14 cellular contexts compared by ENCODE assay signal in genomic region chr14:95486875-95487668, GRCh38. TPM values are rescaled to one million over a fixed set of nuclear protein-coding genes. Genes with fewer than 3 reads are reported as not detected.
A peak's percentile ranks its signal among the peaks of the same experiment; 100 is the strongest.
DNase-seq lines count a peak whose midpoint lies in the region; ATAC-seq and TF ChIP-seq lines count a peak whose summit lies in the region.
"Had no signal": no experiment of that assay in that cellular context is flagged by ENCODE, and none has a peak within 500 bp of the region (broad histone marks: within the 10 kb centered on the region; RNA-seq: fewer than 3 reads in every experiment).

No MANE protein-coding gene starts in this region.

- POLR2A ChIA-PET in activated B cell treated with CpG ODN at 0.5 μM for 24 hours (lab: Charles Lee) = interaction anchor here (0.6 to 2.0 kb wide), 8 partner anchors 9 to 47 kb away, joined by 3 to 14 read pairs (median 4); partner anchors contain the start of gene SYNE3
- POLR2A ChIA-PET in activated CD8-positive, alpha-beta T cell treated with anti-CD3 and anti-CD28 coated beads for 36 hours (lab: Charles Lee) = interaction anchor here (0.7 to 1.3 kb wide), 2 partner anchors 9 to 14 kb away, joined by 4 read pairs; no protein-coding TSS in a partner anchor
- POLR2A ChIA-PET in RWPE1 (lab: Yijun Ruan, JAX; ENCODE audit: low non-redundant PET) = no interaction called here

- intact Hi-C loops in activated B cell treated with CpG ODN at 0.5 μM for 24 hours (cut with micrococcal nuclease) = loop anchor here (1.0 kb wide), 1 partner anchor 8 kb away; no protein-coding TSS in a partner anchor
- intact Hi-C loops in activated CD8-positive, alpha-beta T cell treated with anti-CD3 and anti-CD28 coated beads for 36 hours (cut with micrococcal nuclease) = no loop called here

- no peaks in the 10 kb centered on the region for H3K9me2 ChIP-seq in Karpas-422 (replicated peaks; ENCODE audit: insufficient read depth, low read length)

- H3K9me3 Mint-ChIP-seq in T-helper 1 cell treated with Interleukin-12 subunit alpha and Interleukin-12 subunit beta and Interleukin-4 antibody, amounts not matched to agents 30 μg/mL and 1 μg/mL, for 36 hours = peaks cover under 1% of the 10 kb centered on the region
- H3K9me3 Mint-ChIP-seq in activated B cell treated with CpG ODN at 0.5 μM for 24 hours = no peaks in the 10 kb centered on the region
- no peaks in the 10 kb centered on the region for H3K9me3 Mint-ChIP-seq in stimulated activated memory B cell treated with anti-CD40 and anti-IgM and Interleukin-4, amounts not matched to agents 10 μg/mL and 1 μg/mL and 100 μg/mL, for 72 hours
- H3K9me3 Mint-ChIP-seq in activated CD8-positive, alpha-beta T cell treated with anti-CD3 and anti-CD28 coated beads for 36 hours = peaks cover under 1% of the 10 kb centered on the region

- H3K4me1 Mint-ChIP-seq in T-helper 1 cell treated with Interleukin-12 subunit alpha and Interleukin-12 subunit beta and Interleukin-4 antibody, amounts not matched to agents 30 μg/mL and 1 μg/mL, for 36 hours (ENCODE audit: low read depth) = peaks cover 25% of the 10 kb centered on the region
- H3K4me1 Mint-ChIP-seq in activated B cell treated with CpG ODN at 0.5 μM for 24 hours = peaks cover 85% of the 10 kb centered on the region
- peaks cover 85% of the 10 kb centered on the region for H3K4me1 Mint-ChIP-seq in stimulated activated memory B cell treated with anti-CD40 and anti-IgM and Interleukin-4, amounts not matched to agents 10 μg/mL and 1 μg/mL and 100 μg/mL, for 72 hours
- H3K4me1 Mint-ChIP-seq in activated CD8-positive, alpha-beta T cell treated with anti-CD3 and anti-CD28 coated beads for 36 hours (ENCODE audit: low read depth) = peaks cover 44% of the 10 kb centered on the region

- peak overlapping the region; percentile 8; the same call in 1 of the 2 replicates for H2AFZ ChIP-seq in Karpas-422 (ENCODE audit: low read length)

- H3K9ac ChIP-seq in Karpas-422 (ENCODE audit: low read length) = no peak overlapping the region

- ATAC-seq in activated B cell treated with CpG ODN at 0.5 μM for 24 hours (ENCODE audit: low read depth) = peak; percentile 87
- ATAC-seq in stimulated activated memory B cell treated with anti-CD40 and anti-IgM and Interleukin-4, amounts not matched to agents 10 μg/mL and 1 μg/mL and 100 μg/mL, for 72 hours = peak; percentile 90
- ATAC-seq in activated CD8-positive, alpha-beta T cell treated with anti-CD3 and anti-CD28 coated beads for 36 hours = no peak

- H3K27ac Mint-ChIP-seq in T-helper 1 cell treated with Interleukin-12 subunit alpha and Interleukin-12 subunit beta and Interleukin-4 antibody, amounts not matched to agents 30 μg/mL and 1 μg/mL, for 36 hours = peak overlapping the region; percentile 45
- H3K27ac Mint-ChIP-seq in activated B cell treated with CpG ODN at 0.5 μM for 24 hours = peak overlapping the region; percentile 78
- peak overlapping the region; percentile 75 for H3K27ac Mint-ChIP-seq in stimulated activated memory B cell treated with anti-CD40 and anti-IgM and Interleukin-4, amounts not matched to agents 10 μg/mL and 1 μg/mL and 100 μg/mL, for 72 hours
- no peak overlapping the region for H3K27ac Mint-ChIP-seq in activated CD8-positive, alpha-beta T cell treated with anti-CD3 and anti-CD28 coated beads for 36 hours
- H3K27ac Mint-ChIP-seq: activated CD4-positive, alpha-beta memory T cell treated with anti-CD3 and anti-CD28 coated beads, Interleukin-2, amount 10 ng/mL, durations not matched to agents 7 days and 5 days; nephron progenitor cell had no signal

- CTCF ChIA-PET in activated B cell treated with CpG ODN at 0.5 μM for 24 hours (lab: Charles Lee) = interaction anchor here (1.0 to 1.1 kb wide), 3 partner anchors 29 to 40 kb away, joined by 3 to 4 read pairs (median 3); no protein-coding TSS in a partner anchor
- CTCF ChIA-PET in activated CD8-positive, alpha-beta T cell treated with anti-CD3 and anti-CD28 coated beads for 36 hours (lab: Charles Lee) = interaction anchor here (0.8 kb wide), 1 partner anchor 45 kb away, joined by 3 read pairs; no protein-coding TSS in a partner anchor
- CTCF ChIA-PET in RWPE1 (lab: Yijun Ruan, JAX) = interaction anchor here (0.8 kb wide), 1 partner anchor 16 kb away, joined by 4 read pairs; no protein-coding TSS in a partner anchor

- no peak overlapping the region for H3K4me3 Mint-ChIP-seq in T-helper 1 cell treated with Interleukin-12 subunit alpha and Interleukin-12 subunit beta and Interleukin-4 antibody, amounts not matched to agents 30 μg/mL and 1 μg/mL, for 36 hours
- peak overlapping the region; percentile 39 for H3K4me3 Mint-ChIP-seq in activated B cell treated with CpG ODN at 0.5 μM for 24 hours
- peak overlapping the region; percentile 62 for H3K4me3 Mint-ChIP-seq in stimulated activated memory B cell treated with anti-CD40 and anti-IgM and Interleukin-4, amounts not matched to agents 10 μg/mL and 1 μg/mL and 100 μg/mL, for 72 hours
- H3K4me3 Mint-ChIP-seq in activated CD8-positive, alpha-beta T cell treated with anti-CD3 and anti-CD28 coated beads for 36 hours = no peak overlapping the region
- H3K4me3 Mint-ChIP-seq: activated CD4-positive, alpha-beta memory T cell treated with anti-CD3 and anti-CD28 coated beads, Interleukin-2, amount 10 ng/mL, durations not matched to agents 7 days and 5 days; nephron progenitor cell had no signal

- no peaks in the 10 kb centered on the region for H4K20me1 ChIP-seq in Karpas-422 (ENCODE audit: insufficient read depth, low read depth, low read length)

- peaks cover 28% of the 10 kb centered on the region for H3K36me3 Mint-ChIP-seq in T-helper 1 cell treated with Interleukin-12 subunit alpha and Interleukin-12 subunit beta and Interleukin-4 antibody, amounts not matched to agents 30 μg/mL and 1 μg/mL, for 36 hours (ENCODE audit: low read depth)
- peaks cover 23% of the 10 kb centered on the region for H3K36me3 Mint-ChIP-seq in activated B cell treated with CpG ODN at 0.5 μM for 24 hours (ENCODE audit: low read depth)
- H3K36me3 Mint-ChIP-seq in stimulated activated memory B cell treated with anti-CD40 and anti-IgM and Interleukin-4, amounts not matched to agents 10 μg/mL and 1 μg/mL and 100 μg/mL, for 72 hours = peaks cover 15% of the 10 kb centered on the region
- peaks cover 18% of the 10 kb centered on the region for H3K36me3 Mint-ChIP-seq in activated CD8-positive, alpha-beta T cell treated with anti-CD3 and anti-CD28 coated beads for 36 hours (ENCODE audit: low read depth)

- H3K36me3 ChIP-seq in Karpas-422 (ENCODE audit: insufficient read depth, low read length) = no peaks in the 10 kb centered on the region
- H3K36me3 ChIP-seq: thyroid gland had no signal

- TF ChIP-seq CTCF in activated B cell treated with CpG ODN at 0.5 μM for 24 hours (IDR thresholded peaks at IDR 0.05) (no peak), RWPE1 (conservative IDR thresholded peaks at IDR 0.05; ENCODE audit: low read depth) (no peak)
- TF ChIP-seq CTCF in activated CD8-positive, alpha-beta T cell treated with anti-CD3 and anti-CD28 coated beads for 36 hours (IDR thresholded peaks at IDR 0.05) = no peak

- H3K4me2 ChIP-seq in Karpas-422 (ENCODE audit: low read depth, low read length, poor library complexity, severe bottlenecking) = peak overlapping the region; percentile 61

- H3K27ac ChIP-seq in Karpas-422 (ENCODE audit: low read length) (0 out of 2 replicates have a peak overlapping the region, but pooled peaks have one; percentile 22), RWPE1 (no peak overlapping the region)
- H3K27ac ChIP-seq: thyroid gland had no signal

- no peaks in the 10 kb centered on the region; the same call in 1 of the 2 replicates for H3K27me3 ChIP-seq in Karpas-422 (ENCODE audit: low read length)
- H3K27me3 ChIP-seq: thyroid gland had no signal

- no peaks in the 10 kb centered on the region for H3K79me2 ChIP-seq in Karpas-422 (ENCODE audit: low read length)

- no peaks in the 10 kb centered on the region for H3K9me3 ChIP-seq in Karpas-422 (ENCODE audit: low read length)
- H3K9me3 ChIP-seq: thyroid gland had no signal

- DNase-seq in T-helper 1 cell (no peak), Karpas-422 (peak; percentile 85), activated B cell treated with CpG ODN at 0.5 μM for 24 hours (peak; percentile 35), mesenteric fat pad (ENCODE audit: low spot score) (no peak), RWPE1 (ENCODE audit: low spot score) (no peak)
- DNase-seq in activated CD8-positive, alpha-beta T cell treated with anti-CD3 and anti-CD28 coated beads for 36 hours = no peak
- DNase-seq: activated CD4-positive, alpha-beta memory T cell treated with anti-CD3 and anti-CD28 coated beads, Interleukin-2, amount 10 ng/mL, durations not matched to agents 7 days and 5 days; DMS79; foreskin fibroblast; kidney glomerular epithelial cell; nephron progenitor cell; thyroid gland had no signal

- H3K4me1 ChIP-seq in Karpas-422 (ENCODE audit: low read length) = peaks cover 34% of the 10 kb centered on the region

- H3K27me3 Mint-ChIP-seq in T-helper 1 cell treated with Interleukin-12 subunit alpha and Interleukin-12 subunit beta and Interleukin-4 antibody, amounts not matched to agents 30 μg/mL and 1 μg/mL, for 36 hours (ENCODE audit: low read depth) = no peaks in the 10 kb centered on the region
- H3K27me3 Mint-ChIP-seq in activated B cell treated with CpG ODN at 0.5 μM for 24 hours = no peaks in the 10 kb centered on the region
- H3K27me3 Mint-ChIP-seq in stimulated activated memory B cell treated with anti-CD40 and anti-IgM and Interleukin-4, amounts not matched to agents 10 μg/mL and 1 μg/mL and 100 μg/mL, for 72 hours = no peaks in the 10 kb centered on the region
- no peaks in the 10 kb centered on the region for H3K27me3 Mint-ChIP-seq in activated CD8-positive, alpha-beta T cell treated with anti-CD3 and anti-CD28 coated beads for 36 hours
- H3K27me3 Mint-ChIP-seq: activated CD4-positive, alpha-beta memory T cell treated with anti-CD3 and anti-CD28 coated beads, Interleukin-2, amount 10 ng/mL, durations not matched to agents 7 days and 5 days had no signal

- peak overlapping the region; percentile 22; the same call in 1 of the 2 replicates for H3K4me3 ChIP-seq in Karpas-422 (ENCODE audit: low read length)
- H3K4me3 ChIP-seq: thyroid gland had no signal

RNA-seq across cellular contexts. Expression of gene SYNE3, which starts 29.4 kb away (rescaled TPM):
- 1.8 and 3.3 TPM in 2 replicates for total RNA-seq in Karpas-422 (2014; rRNA removed; shearing (Covaris generic); ENCODE audit: low replicate concordance)
- total RNA-seq in activated B cell treated with CpG ODN at 0.5 μM for 24 hours (95.6 and 104 TPM in 2 replicates), mesenteric fat pad (179 TPM)
- total RNA-seq in activated CD8-positive, alpha-beta T cell treated with anti-CD3 and anti-CD28 coated beads for 36 hours = 10 to 100 TPM; 64.0 to 64.1 TPM

RNA-seq across cellular contexts. Expression of gene GLRX5, which starts 47.8 kb away (rescaled TPM):
- 69.7 and 74.6 TPM in 2 replicates for total RNA-seq in Karpas-422 (2014; rRNA removed; shearing (Covaris generic); ENCODE audit: low replicate concordance)
- total RNA-seq in activated B cell treated with CpG ODN at 0.5 μM for 24 hours (20.5 and 22.4 TPM in 2 replicates), mesenteric fat pad (34.2 TPM)
- total RNA-seq in activated CD8-positive, alpha-beta T cell treated with anti-CD3 and anti-CD28 coated beads for 36 hours = 10 to 100 TPM; 47.3 to 47.8 TPM

Comparison
In these comparisons a context has a peak if more than half of its experiments do, and no peak if none do; other contexts are left out.
1. H3K4me3 Mint-ChIP-seq: peak in activated B cell treated with CpG ODN at 0.5 μM for 24 hours (single experiment) and stimulated activated memory B cell treated with anti-CD40 and anti-IgM and Interleukin-4, amounts not matched to agents 10 μg/mL and 1 μg/mL and 100 μg/mL, for 72 hours (single experiment); none in T-helper 1 cell treated with Interleukin-12 subunit alpha and Interleukin-12 subunit beta and Interleukin-4 antibody, amounts not matched to agents 30 μg/mL and 1 μg/mL, for 36 hours (single experiment) and activated CD8-positive, alpha-beta T cell treated with anti-CD3 and anti-CD28 coated beads for 36 hours (single experiment).
2. DNase-seq: peak in Karpas-422 (single experiment) and activated B cell treated with CpG ODN at 0.5 μM for 24 hours (single experiment); none in T-helper 1 cell (0 of 5), activated CD8-positive, alpha-beta T cell treated with anti-CD3 and anti-CD28 coated beads for 36 hours (single experiment), mesenteric fat pad (single experiment) and RWPE1 (single experiment).
3. RNA of gene SYNE3, which starts 29.4 kb away (total RNA-seq): 179 TPM in mesenteric fat pad (single experiment), 95.6 to 104 TPM in activated B cell treated with CpG ODN at 0.5 μM for 24 hours and 64.0 to 64.1 TPM in activated CD8-positive, alpha-beta T cell treated with anti-CD3 and anti-CD28 coated beads for 36 hours; 1.8 to 3.3 TPM in Karpas-422; every median in the first group is over 10 times any median in the second.